Comparison of ENCODE assay signal across 1 cellular context in genomic region chr17:66270106-66270505, GRCh38.
TF ChIP-seq lines count a peak whose summit lies in the region.

No MANE protein-coding gene starts in this region.

TF ChIP-seq in IMR-90, 13 proteins besides CTCF, POLR2A, EP300 and RAD21:
- TF ChIP-seq BHLHE40 (IDR thresholded peaks at IDR 0.05; ENCODE audit: low read depth, low read length): no peak
- TF ChIP-seq MAFK (IDR thresholded peaks at IDR 0.05; ENCODE audit: low read depth, low read length): no peak
- TF ChIP-seq FOS (IDR thresholded peaks at IDR 0.05; ENCODE audit: low read depth, low read length): no peak
- TF ChIP-seq NFE2L2 (IDR thresholded peaks at IDR 0.05; ENCODE audit: low read depth, low read length): no peak
